ENCODE assay signal across 10 cellular contexts in genomic region chr1:38578444-38578951, GRCh38.
DNase-seq lines count a peak whose midpoint lies in the region; ATAC-seq and TF ChIP-seq lines count a peak whose summit lies in the region.
"Had no signal": no experiment of that assay in that cellular context is flagged by ENCODE, and none has a peak within 500 bp of the region (broad histone marks: within the 10 kb centered on the region; RNA-seq: fewer than 3 reads in every experiment).

No MANE protein-coding gene starts in this region.

- CTCF ChIA-PET in activated CD8-positive, alpha-beta T cell treated with anti-CD3 and anti-CD28 coated beads for 36 hours (lab: Charles Lee), result interaction anchor here (0.8 kb wide), 1 partner anchor 9 kb away, joined by 3 read pairs; no protein-coding TSS in a partner anchor

- WGBS in heart left ventricle, 4 donors, result 3 to 5% (median 5%) methylated on average over 43 to 52 of the region's 52 CpGs

- H3K9me3 Mint-ChIP-seq in activated CD8-positive, alpha-beta T cell treated with anti-CD3 and anti-CD28 coated beads for 36 hours, result no peaks in the 10 kb centered on the region
- H3K9me3 Mint-ChIP-seq in type B pancreatic cell, result peaks cover 3% of the 10 kb centered on the region

- peaks cover 0 to 10% (median 0%) of the 10 kb centered on the region in 12 donors for H3K4me1 ChIP-seq in heart left ventricle

- no peaks in the 10 kb centered on the region for H3K36me3 Mint-ChIP-seq in activated CD8-positive, alpha-beta T cell treated with anti-CD3 and anti-CD28 coated beads for 36 hours (ENCODE audit: low read depth)
- no peaks in the 10 kb centered on the region for H3K36me3 Mint-ChIP-seq in type B pancreatic cell

- ATAC-seq in heart left ventricle, result no peak
- no peak for ATAC-seq in Right ventricle myocardium superior (ENCODE audit: poor library complexity)
- ATAC-seq in activated CD8-positive, alpha-beta T cell treated with anti-CD3 and anti-CD28 coated beads for 36 hours, result peak; percentile 34

- peak overlapping the region in 9 of 12 donors; percentile 6 to 32 (median 26) for H3K4me3 ChIP-seq in heart left ventricle

- DNase-seq in heart left ventricle, result no peak
- no peak for DNase-seq in Right ventricle myocardium superior
- DNase-seq in activated CD8-positive, alpha-beta T cell treated with anti-CD3 and anti-CD28 coated beads for 36 hours, result peak; percentile 28
- peak; percentile 46 for DNase-seq in left kidney (ENCODE audit: low read depth, low spot score)
- no peak for DNase-seq in type B pancreatic cell (ENCODE audit: extremely low spot score, unreplicated experiment)
- DNase-seq in superior temporal gyrus (ENCODE audit: extremely low spot score), result no peak
- DNase-seq in inferior parietal cortex (ENCODE audit: extremely low spot score), result no peak
- no peak for DNase-seq in globus pallidus (ENCODE audit: low spot score)
- DNase-seq: dermis blood vessel endothelial cell; NK-92 treated with Interleukin-12 subunit alpha and Interleukin-12 subunit beta, amount 100 ng/mL, for 24 hours had no signal

- no peak for TF ChIP-seq POLR2A in heart left ventricle (IDR thresholded peaks at IDR 0.05)

- H3K4me3 Mint-ChIP-seq in activated CD8-positive, alpha-beta T cell treated with anti-CD3 and anti-CD28 coated beads for 36 hours, result peak overlapping the region; percentile 47
- peak overlapping the region; percentile 85 for H3K4me3 Mint-ChIP-seq in type B pancreatic cell

- no peaks in the 10 kb centered on the region for H3K36me3 ChIP-seq in heart left ventricle

- H3K9me3 ChIP-seq in heart left ventricle, result no peaks in the 10 kb centered on the region

- intact Hi-C loops in heart left ventricle (cut with DNase I) (no loop called here), Right ventricle myocardium superior (cut with DNase I) (no loop called here)
- intact Hi-C loops in activated CD8-positive, alpha-beta T cell treated with anti-CD3 and anti-CD28 coated beads for 36 hours (cut with micrococcal nuclease), result no loop called here

- peaks cover 12 to 63% (median 31%) of the 10 kb centered on the region in 9 donors for H3K27me3 ChIP-seq in heart left ventricle

- H3K27ac ChIP-seq in heart left ventricle, result no peak overlapping the region

- POLR2A ChIA-PET in activated CD8-positive, alpha-beta T cell treated with anti-CD3 and anti-CD28 coated beads for 36 hours (lab: Charles Lee), result no interaction called here

- H3K4me1 Mint-ChIP-seq in activated CD8-positive, alpha-beta T cell treated with anti-CD3 and anti-CD28 coated beads for 36 hours (ENCODE audit: low read depth), result peaks cover 5% of the 10 kb centered on the region
- H3K4me1 Mint-ChIP-seq in type B pancreatic cell (ENCODE audit: unreplicated experiment), result peaks cover 15% of the 10 kb centered on the region

- H3K27ac Mint-ChIP-seq in activated CD8-positive, alpha-beta T cell treated with anti-CD3 and anti-CD28 coated beads for 36 hours, result no peak overlapping the region
- no peak overlapping the region for H3K27ac Mint-ChIP-seq in type B pancreatic cell

- peaks cover 31% of the 10 kb centered on the region for H3K27me3 Mint-ChIP-seq in activated CD8-positive, alpha-beta T cell treated with anti-CD3 and anti-CD28 coated beads for 36 hours
- peaks cover 87% of the 10 kb centered on the region for H3K27me3 Mint-ChIP-seq in type B pancreatic cell

- no peak for TF ChIP-seq CTCF in heart left ventricle (IDR thresholded peaks at IDR 0.05)
- TF ChIP-seq CTCF in activated CD8-positive, alpha-beta T cell treated with anti-CD3 and anti-CD28 coated beads for 36 hours (IDR thresholded peaks at IDR 0.05), result no peak
- TF ChIP-seq CTCF in type B pancreatic cell (conservative IDR thresholded peaks at IDR 0.05), result no peak

Comparison
In these comparisons a context has a peak if more than half of its experiments do, and no peak if none do; other contexts are left out.
1. DNase-seq: peak in activated CD8-positive, alpha-beta T cell treated with anti-CD3 and anti-CD28 coated beads for 36 hours (single experiment) and left kidney (single experiment); none in heart left ventricle (0 of 5), Right ventricle myocardium superior (single experiment), type B pancreatic cell (single experiment), superior temporal gyrus (single experiment), inferior parietal cortex (single experiment) and globus pallidus (single experiment).